8 cellular contexts compared by ENCODE assay signal in the genomic region with DNA sequence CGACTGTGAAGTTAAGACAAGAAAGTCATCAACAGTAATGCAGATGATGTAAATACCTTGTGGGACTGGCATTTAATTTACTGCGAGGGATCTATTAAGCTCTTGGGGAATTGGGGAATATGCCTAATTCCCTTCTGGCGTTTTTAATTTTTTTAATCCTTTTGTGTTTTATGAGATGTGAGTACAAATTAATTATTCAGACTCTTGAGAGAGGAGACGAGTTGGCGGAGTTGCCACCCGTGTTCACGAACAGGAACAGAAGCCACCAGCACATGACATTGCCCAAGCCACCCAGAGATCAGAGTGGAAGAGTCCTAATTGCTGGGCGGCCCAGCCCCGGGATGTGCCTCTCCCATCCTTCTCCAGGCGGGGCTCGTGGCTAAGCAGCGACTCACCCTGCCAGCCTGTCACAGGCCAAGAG. TPM values are rescaled to one million over a fixed set of nuclear protein-coding genes. Genes with fewer than 3 reads are reported as not detected.
DNase-seq lines count a peak whose midpoint lies in the region; ATAC-seq and TF ChIP-seq lines count a peak whose summit lies in the region.

No MANE protein-coding gene starts in this region.

- DNase-seq in Caco-2, result no peak
- no peak for DNase-seq in LNCaP clone FGC (ENCODE audit: low read depth)
- no peak for DNase-seq in neural crest cell (ENCODE audit: low read depth, low spot score)
- DNase-seq in stimulated activated CD4-positive, alpha-beta T cell treated with anti-CD3 and anti-CD28 coated beads, Interleukin-1b, Interleukin-23, amount 100 ng/mL, for 48 hours, result no peak
- no peak for DNase-seq in activated gamma-delta T cell treated with Interleukin-2 at 50 U/mL for 16 hours
- DNase-seq in activated CD4-positive, alpha-beta T cell treated with anti-CD3 and anti-CD28 coated beads for 48 hours, result no peak

- H3K27ac Mint-ChIP-seq in Caco-2 (ENCODE audit: unreplicated experiment) (no peak overlapping the region), neural crest cell (ENCODE audit: unreplicated experiment) (no peak overlapping the region)

- no peak overlapping the region for H3K9ac ChIP-seq in duodenal mucosa (ENCODE audit: low read depth in 1 of 2, low read length in 2 of 2)

- H3K27ac ChIP-seq in duodenal mucosa (ENCODE audit: low read depth, low read length), result no peak overlapping the region

- BruUV-seq in Caco-2 (replicated peaks; lab: Mats Ljungman, UMichigan), result no TSS peak

- H3K9me3 Mint-ChIP-seq in Caco-2 (ENCODE audit: unreplicated experiment) (no peaks in the 10 kb centered on the region), neural crest cell (no peaks in the 10 kb centered on the region)

- no peak for ATAC-seq in HG02623 (IDR thresholded peaks at IDR 0.05; ENCODE audit: unreplicated experiment)

- H3K36me3 ChIP-seq in Caco-2 (ENCODE audit: control insufficient read depth, insufficient read depth, low read length), result no peaks in the 10 kb centered on the region
- no peaks in the 10 kb centered on the region for H3K36me3 ChIP-seq in duodenal mucosa (ENCODE audit: control insufficient read depth in 1 of 2, insufficient read depth in 2 of 2, low read length in 2 of 2)

- H3K4me3 Mint-ChIP-seq in Caco-2 (ENCODE audit: unreplicated experiment) (peak overlapping the region; percentile 77), neural crest cell (peak overlapping the region; percentile 74)

- POLR2A ChIA-PET in Caco-2 (lab: Charles Lee), result no interaction called here

- H3K4me1 ChIP-seq in Caco-2 (no peaks in the 10 kb centered on the region), duodenal mucosa (ENCODE audit: control insufficient read depth in 1 of 2, insufficient read depth in 2 of 2, low read length in 2 of 2) (peaks cover 10 to 13% of the 10 kb centered on the region in 2 donors)

- H3K4me1 Mint-ChIP-seq in Caco-2 (ENCODE audit: low read depth, unreplicated experiment) (peaks cover 6% of the 10 kb centered on the region), neural crest cell (peaks cover 6% of the 10 kb centered on the region)

- peaks cover 6% of the 10 kb centered on the region for H3K36me3 Mint-ChIP-seq in Caco-2 (ENCODE audit: insufficient read depth, unreplicated experiment)
- no peaks in the 10 kb centered on the region for H3K36me3 Mint-ChIP-seq in neural crest cell (ENCODE audit: low read depth)

- H3K27me3 ChIP-seq in Caco-2 (replicated peaks; ENCODE audit: control insufficient read depth, insufficient read depth, low read length), result no peaks in the 10 kb centered on the region
- H3K27me3 ChIP-seq in duodenal mucosa (ENCODE audit: control insufficient read depth in 1 of 2, insufficient read depth in 2 of 2, low read length in 2 of 2), result peaks cover 5 to 6% of the 10 kb centered on the region in 2 donors

- TF ChIP-seq CTCF in Caco-2 (IDR thresholded peaks at IDR 0.05; ENCODE audit: insufficient read depth in 1 of 2, low read depth in 1 of 2, low read length in 1 of 2, severe bottlenecking in 1 of 2, unreplicated experiment in 1 of 2) (no peak), LNCaP clone FGC (IDR thresholded peaks at IDR 0.05; ENCODE audit: control insufficient read depth, extremely low read depth, insufficient read depth) (no peak), neural crest cell (conservative IDR thresholded peaks at IDR 0.05) (no peak)

- intact Hi-C loops in Caco-2 (cut with micrococcal nuclease; ENCODE audit: unreplicated experiment), result loop anchor here (1.0 to 2.0 kb wide), 2 partner anchors 13 to 21 kb away; no protein-coding TSS in a partner anchor

- H3K27me3 Mint-ChIP-seq in Caco-2 (ENCODE audit: insufficient read depth, unreplicated experiment) (peaks cover 12% of the 10 kb centered on the region), neural crest cell (ENCODE audit: low read depth) (peaks cover 79% of the 10 kb centered on the region)

- H3K4me3 ChIP-seq in Caco-2 (ENCODE audit: low read depth, low read length), result peak overlapping the region; percentile 77
- peak overlapping the region; percentile 46 for H3K4me3 ChIP-seq in LNCaP clone FGC (ENCODE audit: low read depth, low read length)
- peak overlapping the region; percentile 50 to 68 for H3K4me3 ChIP-seq in duodenal mucosa (ENCODE audit: low read depth in 1 of 2, low read length in 2 of 2)

- CTCF ChIA-PET in Caco-2 (lab: Charles Lee), result interaction anchor here (1.3 to 1.7 kb wide), 3 partner anchors 13 to 82 kb away, joined by 3 to 15 read pairs (median 4); no protein-coding TSS in a partner anchor

- no peaks in the 10 kb centered on the region for H3K9me3 ChIP-seq in Caco-2
- H3K9me3 ChIP-seq in duodenal mucosa (ENCODE audit: control insufficient read depth in 1 of 2, low read length in 2 of 2), result no peaks in the 10 kb centered on the region

RNA-seq across cellular contexts. Expression of gene CRYBG1, which starts 0.5 kb away (rescaled TPM):
- total RNA-seq in Caco-2 (2022), result 10.6 and 13.2 TPM in 2 replicates
- total RNA-seq in neural crest cell, result 0.07 TPM in 1 of 2 replicates, not detected in the other

RNA-seq across cellular contexts. Expression of gene ATG5, which starts 34.4 kb away (rescaled TPM):
- total RNA-seq in Caco-2 (2022), result 25.6 and 26.9 TPM in 2 replicates
- 22.5 and 22.8 TPM in 2 replicates for total RNA-seq in neural crest cell

Comparison
In these comparisons a context has a peak if more than half of its experiments do, and no peak if none do; other contexts are left out.
1. RNA of gene CRYBG1, which starts 0.5 kb away (total RNA-seq): 10.6 to 13.2 TPM in Caco-2; 0.07 TPM in neural crest cell; every median in the first group is over 10 times any median in the second.
2. Peak in every context shown above with its lines, with median percentiles within 50 percentile points of each other: H3K4me3 ChIP-seq.